Comparison of ENCODE assay signal across 29 cellular contexts in genomic region chr12:1904875-1905274, GRCh38. TPM values are rescaled to one million over a fixed set of nuclear protein-coding genes. Genes with fewer than 3 reads are reported as not detected.
"Had no signal": no experiment of that assay in that cellular context is flagged by ENCODE, and none has a peak within 500 bp of the region (broad histone marks: within the 10 kb centered on the region; RNA-seq: fewer than 3 reads in every experiment).

No MANE protein-coding gene starts in this region.

- ATAC-seq: activated CD8-positive, alpha-beta memory T cell treated with anti-CD3 and anti-CD28 coated beads, Interleukin-2, amount 10 ng/mL, durations not matched to agents 7 days and 5 days; activated CD8-positive, alpha-beta T cell treated with anti-CD3 and anti-CD28 coated beads, Interleukin-2, amount 10 ng/mL, durations not matched to agents 7 days and 5 days; activated naive CD8-positive, alpha-beta T cell treated with anti-CD3 and anti-CD28 coated beads, Interleukin-2, amount 50 U/mL, for 24 hours had no signal

- FAIRE-seq: astrocyte, bronchial epithelial cell, TTC549 had no signal

- H3K4me3 ChIP-seq: adrenal gland, cardiac muscle cell had no signal

- DNase-seq: activated B cell treated with CpG ODN at 0.5 μM for 24 hours; activated CD4-positive, alpha-beta memory T cell treated with anti-CD3 and anti-CD28 coated beads, Interleukin-2, amount 10 ng/mL, durations not matched to agents 7 days and 5 days; activated CD4-positive, alpha-beta T cell treated with anti-CD3 and anti-CD28 coated beads for 4 hours; activated CD4-positive, alpha-beta T cell treated with anti-CD3 and anti-CD28 coated beads, Interleukin-2, amount 10 ng/mL, durations not matched to agents 7 days and 5 days; activated CD4-positive, alpha-beta T cell treated with anti-CD3 and anti-CD28 coated beads, Interleukin-2, amount 50 U/mL, for 48 hours; activated CD4-positive, CD25-positive, alpha-beta regulatory T cell treated with anti-CD3 and anti-CD28 coated beads, Interleukin-2, amount 50 U/mL, for 72 hours; activated CD8-positive, alpha-beta memory T cell treated with anti-CD3 and anti-CD28 coated beads for 24 hours; activated CD8-positive, alpha-beta memory T cell treated with anti-CD3 and anti-CD28 coated beads, Interleukin-2, amount 10 ng/mL, durations not matched to agents 7 days and 5 days; activated CD8-positive, alpha-beta memory T cell treated with anti-CD3 and anti-CD28 coated beads, Interleukin-2, amount 50 U/mL, for 48 hours; activated CD8-positive, alpha-beta T cell treated with anti-CD3 and anti-CD28 coated beads, Interleukin-2, amount 10 ng/mL, durations not matched to agents 7 days and 5 days; activated effector memory CD4-positive, alpha-beta T cell treated with Interleukin-2 at 50 U/mL for 16 hours; activated gamma-delta T cell; activated naive CD4-positive, alpha-beta T cell treated with anti-CD3 and anti-CD28 coated beads, Interleukin-2, amount 10 ng/mL, durations not matched to agents 7 days and 5 days; activated naive CD4-positive, alpha-beta T cell treated with Interleukin-2 at 50 U/mL for 16 hours; activated naive CD8-positive, alpha-beta T cell treated with anti-CD3 and anti-CD28 coated beads, Interleukin-2, amount 10 ng/mL, durations not matched to agents 7 days and 5 days; activated naive CD8-positive, alpha-beta T cell treated with anti-CD3 and anti-CD28 coated beads, Interleukin-2, amount 50 U/mL, for 24 hours; activated T-cell treated with anti-CD3 and anti-CD28 coated beads, Interleukin-2, amount 50 U/mL, for 24 hours; activated T-cell treated with anti-CD3 and anti-CD28 coated beads, Interleukin-2, amount 50 U/mL, for 48 hours; adrenal gland; amniotic stem cell; aorta; caudate nucleus; cerebellar nuclear complex; T-helper 2 cell; T-helper 9 cell had no signal

RNA-seq across cellular contexts. Expression of gene CACNA2D4, which starts 13.6 kb away (rescaled TPM):
- total RNA-seq: bronchial epithelial cell had no signal
